ENCODE assay signal across 8 cellular contexts in genomic region chr2:74391580-74392448, GRCh38. TPM values are rescaled to one million over a fixed set of nuclear protein-coding genes. Genes with fewer than 3 reads are reported as not detected.
DNase-seq lines count a peak whose midpoint lies in the region; ATAC-seq, FAIRE-seq and TF ChIP-seq lines count a peak whose summit lies in the region.

No MANE protein-coding gene starts in this region.

- peaks cover 0 to 16% of the 10 kb centered on the region in 2 donors for H3K4me1 Mint-ChIP-seq in immature natural killer cell

- H3K27ac Mint-ChIP-seq in immature natural killer cell: peak overlapping the region; percentile 95 to 99 (median 99)

- peaks cover 49% of the 10 kb centered on the region for H3K79me2 ChIP-seq in mammary epithelial cell (ENCODE audit: insufficient read depth, low read length)

- TF ChIP-seq CTCF in WERI-Rb-1 (IDR thresholded peaks at IDR 0.05; ENCODE audit: low read depth, low read length) (peak; percentile 93), mammary epithelial cell (conservative IDR thresholded peaks at IDR 0.05 in 1 of 2, IDR thresholded peaks at IDR 0.05 in 1 of 2; ENCODE audit: extremely low read depth in 1 of 2, insufficient read depth in 1 of 2, low read depth in 1 of 2, low read length in 2 of 2) (peak; percentile 99), spleen (IDR thresholded peaks at IDR 0.05 in 8 of 11, conservative IDR thresholded peaks at IDR 0.05 in 3 of 11) (peak; percentile 91 to 98 (median 95))

- peak; percentile 56 for ATAC-seq in HG03095 (IDR thresholded peaks at IDR 0.05; ENCODE audit: unreplicated experiment)

- H3K27me3 ChIP-seq in WERI-Rb-1 (ENCODE audit: insufficient read depth, low read depth, severe bottlenecking) (no peaks in the 10 kb centered on the region), mammary epithelial cell (ENCODE audit: insufficient read depth, low read length) (no peaks in the 10 kb centered on the region), spleen (replicated peaks in 1 of 7) (no peaks in the 10 kb centered on the region)

- CTCF ChIA-PET in mammary epithelial cell (lab: Charles Lee; ENCODE audit: low non-redundant PET): interaction anchor here (0.6 to 0.7 kb wide), 3 partner anchors 12 to 141 kb away, joined by 3 to 5 read pairs (median 3); partner anchors contain the start of gene DCTN1

- H3K4me3 ChIP-seq in WERI-Rb-1 (ENCODE audit: low read depth, low read length): peak overlapping the region; percentile 85
- peak overlapping the region; percentile 79 to 84 (median 81) for H3K4me3 ChIP-seq in mammary epithelial cell (replicated peaks in 1 of 3; ENCODE audit: insufficient read depth in 1 of 3, low read depth in 2 of 3, low read length in 3 of 3)
- H3K4me3 ChIP-seq in spleen: peak overlapping the region; percentile 70 to 94 (median 86)

- H3K27me3 Mint-ChIP-seq in immature natural killer cell (ENCODE audit: low read depth in 3 of 3): peaks cover 0 to 10% (median 8%) of the 10 kb centered on the region in 3 donors

- no peaks in the 10 kb centered on the region for H3K36me3 Mint-ChIP-seq in immature natural killer cell

- H3K9me3 ChIP-seq in WERI-Rb-1 (ENCODE audit: severe bottlenecking) (no peaks in the 10 kb centered on the region), mammary epithelial cell (replicated peaks; ENCODE audit: insufficient read depth, low read length) (no peaks in the 10 kb centered on the region), spleen (no peaks in the 10 kb centered on the region)

- H2AFZ ChIP-seq in mammary epithelial cell (ENCODE audit: low read depth, low read length): peak overlapping the region; percentile 90

- peak overlapping the region; percentile 96 for H3K9ac ChIP-seq in mammary epithelial cell (ENCODE audit: insufficient read depth, low read length)

- H3K4me2 ChIP-seq in mammary epithelial cell (ENCODE audit: insufficient read depth, low read depth, low read length): peak overlapping the region; percentile 91

- H3K36me3 ChIP-seq in WERI-Rb-1 (peaks cover 3% of the 10 kb centered on the region), mammary epithelial cell (ENCODE audit: insufficient read depth, low read length) (no peaks in the 10 kb centered on the region), spleen (peaks cover 0 to 7% (median 0%) of the 10 kb centered on the region in 6 donors)

- in situ Hi-C loops in mammary epithelial cell (cut with MboI; ENCODE audit: low sequenced_read_pairs in 2 of 2): no loop called here

- intact Hi-C loops in mammary epithelial cell (cut with micrococcal nuclease) (loop anchor here (2.0 to 5.0 kb wide), 2 partner anchors 60 to 67 kb away; partner anchors contain the start of gene WBP1), spleen (cut with DNase I; ENCODE audit: low total_unique reads) (no loop called here)

- TF ChIP-seq POLR2A in GM18526 (IDR thresholded peaks at IDR 0.05; ENCODE audit: extremely low read depth, insufficient read length) (peak; percentile 77), spleen (IDR thresholded peaks at IDR 0.05) (peak in 2 of 3 donors; percentile 19 to 29)

- DNase-seq in NCI-H2196 treated with DMSO at 0.1 percent for 48 hours (lab: John Stamatoyannopoulos, UW; ENCODE audit: unreplicated experiment) (peak; percentile 35), WERI-Rb-1 (peak; percentile 97), mammary epithelial cell (peak; percentile 79), immature natural killer cell (peak; percentile 93 to 95 (median 93)), spleen (peak; percentile 98)

- WGBS in mammary epithelial cell (ENCODE audit: low coverage, missing lambda C conversion rate): 2% methylated on average over 24 of the region's 62 CpGs
- WGBS in spleen, 5 donors: 2 to 3% (median 2%) methylated on average over 41 to 62 of the region's 62 CpGs

- no TSS peak for BruUV-seq in mammary epithelial cell (replicated peaks; lab: Mats Ljungman, UMichigan)

- H3K9me3 Mint-ChIP-seq in immature natural killer cell: no peaks in the 10 kb centered on the region

- peak overlapping the region in 4 of 5 donors; percentile 94 to 97 (median 96) for H3K4me3 Mint-ChIP-seq in immature natural killer cell

- dilution Hi-C loops in mammary epithelial cell (cut with HindIII; ENCODE audit: low sequenced_read_pairs): no loop called here

- peaks cover 26% of the 10 kb centered on the region for H3K4me1 ChIP-seq in mammary epithelial cell (ENCODE audit: insufficient read depth, low read length)
- H3K4me1 ChIP-seq in spleen: peaks cover 15 to 47% (median 35%) of the 10 kb centered on the region in 6 donors

- FAIRE-seq in A204.1 (lab: Jason Lieb, UNC): peak; percentile 86

- H3K27ac ChIP-seq in WERI-Rb-1: peak overlapping the region; percentile 98
- H3K27ac ChIP-seq in mammary epithelial cell (ENCODE audit: insufficient read depth, low read depth, low read length): peak overlapping the region; percentile 94
- peak overlapping the region; percentile 91 to 97 (median 96) for H3K27ac ChIP-seq in spleen

- H4K20me1 ChIP-seq in mammary epithelial cell (ENCODE audit: insufficient read depth, low read length): no peaks in the 10 kb centered on the region

RNA-seq across cellular contexts. Expression of gene DCTN1, which starts 11.7 kb away (rescaled TPM):
- total RNA-seq in mammary epithelial cell (100 to 1,000 TPM; 137 to 172 TPM), spleen (100 to 1,000 TPM in 4 of 7 donors, 10 to 100 TPM in 3; 81.8 to 113 (median 100) TPM)
- polyA plus RNA-seq in mammary epithelial cell (124 TPM), immature natural killer cell (100 to 1,000 TPM in 1 of 3 donors, 10 to 100 TPM in 2; 38.0 to 106 (median 50.9) TPM), spleen (10 to 100 TPM; 47.8 to 77.2 (median 53.7) TPM)
- polyA minus RNA-seq in mammary epithelial cell: 244 TPM

RNA-seq across cellular contexts. Expression of gene C2orf81, which starts 29.6 kb away (rescaled TPM):
- total RNA-seq in mammary epithelial cell (1 to 10 TPM; 2.5 to 9.5 TPM), spleen (1 to 10 TPM; 1.7 to 4.0 (median 2.8) TPM)
- polyA plus RNA-seq in mammary epithelial cell (1.9 TPM), immature natural killer cell (1 to 10 TPM in 2 of 3 donors, not detected in 1; 1.6 TPM), spleen (1 to 10 TPM; 3.2 to 5.7 (median 5.1) TPM)
- polyA minus RNA-seq in mammary epithelial cell: not detected

RNA-seq across cellular contexts. Expression of gene WDR54, which starts 29.7 kb away (rescaled TPM):
- total RNA-seq in mammary epithelial cell (10 to 100 TPM; 39.0 to 50.4 TPM), spleen (10 to 100 TPM; 15.1 to 24.3 (median 17.9) TPM)
- polyA plus RNA-seq in mammary epithelial cell (88.7 TPM), immature natural killer cell (10 to 100 TPM; 38.0 to 94.8 (median 47.7) TPM), spleen (10 to 100 TPM; 23.7 to 26.0 (median 24.4) TPM)
- 46.2 TPM for polyA minus RNA-seq in mammary epithelial cell

RNA-seq across cellular contexts. Expression of gene SLC4A5, which starts 48.6 kb away (rescaled TPM):
- total RNA-seq in mammary epithelial cell (1 to 10 TPM in 1 of 2 donors, under 1 TPM in 1; 0.56 to 1.5 TPM), spleen (1 to 10 TPM; 2.1 to 9.7 (median 3.9) TPM)
- polyA plus RNA-seq in mammary epithelial cell (0.12 TPM), immature natural killer cell (not detected), spleen (1 to 10 TPM in 1 of 3 donors, under 1 TPM in 2; 0.45 to 1.1 (median 0.62) TPM)
- 2.9 TPM for polyA minus RNA-seq in mammary epithelial cell

RNA-seq across cellular contexts. Expression of gene RTKN, which starts 49.9 kb away (rescaled TPM):
- 100 to 1,000 TPM; 124 to 206 TPM for total RNA-seq in mammary epithelial cell
- polyA plus RNA-seq in mammary epithelial cell: 99.4 TPM
- polyA minus RNA-seq in mammary epithelial cell: 77.8 TPM
- polyA plus RNA-seq in immature natural killer cell: 10 to 100 TPM in 1 of 3 donors, 1 to 10 TPM in 2; 5.8 to 10.8 (median 8.4) TPM
- 10 to 100 TPM in 3 of 7 donors, 1 to 10 TPM in 4; 5.0 to 11.1 (median 9.8) TPM for total RNA-seq in spleen
- polyA plus RNA-seq in spleen: 1 to 10 TPM; 3.2 to 6.9 (median 3.4) TPM

Comparison
In these comparisons a context has a peak if more than half of its experiments do, and no peak if none do; other contexts are left out.
1. Peak in every context shown above with its lines: DNase-seq, ATAC-seq, H3K4me3 ChIP-seq and H3K27ac ChIP-seq.
2. DNase-seq: peak in every context shown above with its lines; median percentile 98 in spleen; 97 in WERI-Rb-1; 93 in immature natural killer cell; 79 in mammary epithelial cell; 35 in NCI-H2196 treated with DMSO at 0.1 percent for 48 hours.